ENCODE assay signal across 17 cellular contexts in genomic region chr21:42037943-42038342, GRCh38. TPM values are rescaled to one million over a fixed set of nuclear protein-coding genes. Genes with fewer than 3 reads are reported as not detected.
"Had no signal": no experiment of that assay in that cellular context is flagged by ENCODE, and none has a peak within 500 bp of the region (broad histone marks: within the 10 kb centered on the region; RNA-seq: fewer than 3 reads in every experiment).

No MANE protein-coding gene starts in this region.

- H3K27me3 Mint-ChIP-seq: activated CD8-positive, alpha-beta T cell treated with anti-CD3 and anti-CD28 coated beads for 36 hours; activated naive CD8-positive, alpha-beta T cell treated with anti-CD3 and anti-CD28 coated beads for 36 hours; naive thymus-derived CD4-positive, alpha-beta T cell; stimulated activated naive CD8-positive, alpha-beta T cell treated with anti-CD3 and anti-CD28 coated beads, Interleukin-15, Interleukin-2, amounts not matched to agents 100 ng/mL and 50 ng/mL, for 24 hours had no signal

- H3K4me3 Mint-ChIP-seq: activated CD8-positive, alpha-beta T cell treated with anti-CD3 and anti-CD28 coated beads for 36 hours; activated naive CD8-positive, alpha-beta T cell treated with anti-CD3 and anti-CD28 coated beads for 36 hours; activated T-cell treated with anti-CD3 and anti-CD28 coated beads, Interleukin-2, amount 50 U/mL, for 72 hours; naive thymus-derived CD4-positive, alpha-beta T cell; stimulated activated naive CD8-positive, alpha-beta T cell treated with anti-CD3 and anti-CD28 coated beads, Interleukin-15, Interleukin-2, amounts not matched to agents 100 ng/mL and 50 ng/mL, for 24 hours; T-helper 2 cell treated with Interferon-gamma antibody and Interleukin-4, amounts not matched to agents 5 μg/mL and 100 μg/mL, for 36 hours had no signal

- H3K27ac ChIP-seq: heart right ventricle, neutrophil had no signal

- H3K36me3 Mint-ChIP-seq: activated naive CD8-positive, alpha-beta T cell treated with anti-CD3 and anti-CD28 coated beads for 36 hours had no signal

- H3K36me3 ChIP-seq: heart right ventricle, neutrophil had no signal

- H3K4me3 ChIP-seq: heart right ventricle had no signal

- DNase-seq: activated CD8-positive, alpha-beta memory T cell treated with anti-CD3 and anti-CD28 coated beads, Interleukin-2, amount 50 U/mL, for 4 hours; activated CD8-positive, alpha-beta T cell treated with anti-CD3 and anti-CD28 coated beads for 36 hours; activated gamma-delta T cell treated with Interleukin-2 at 50 U/mL for 16 hours; activated naive CD8-positive, alpha-beta T cell treated with anti-CD3 and anti-CD28 coated beads for 36 hours; activated T-cell treated with anti-CD3 and anti-CD28 coated beads, Interleukin-2, amount 50 U/mL, for 72 hours; anterior cingulate cortex; heart right ventricle; naive thymus-derived CD4-positive, alpha-beta T cell; stimulated activated CD4-positive, alpha-beta T cell treated with anti-CD3 and anti-CD28 coated beads, Interleukin-4, amount 100 ng/mL, for 1 hour had no signal

- H3K9me3 ChIP-seq: heart right ventricle, neutrophil had no signal

- H3K9me3 Mint-ChIP-seq: activated CD8-positive, alpha-beta T cell treated with anti-CD3 and anti-CD28 coated beads for 36 hours; activated naive CD8-positive, alpha-beta T cell treated with anti-CD3 and anti-CD28 coated beads for 36 hours; activated T-cell treated with anti-CD3 and anti-CD28 coated beads, Interleukin-2, amount 50 U/mL, for 72 hours; stimulated activated naive CD8-positive, alpha-beta T cell treated with anti-CD3 and anti-CD28 coated beads, Interleukin-15, Interleukin-2, amounts not matched to agents 100 ng/mL and 50 ng/mL, for 24 hours; T-helper 2 cell treated with Interferon-gamma antibody and Interleukin-4, amounts not matched to agents 5 μg/mL and 100 μg/mL, for 36 hours had no signal

- ATAC-seq: activated CD8-positive, alpha-beta T cell treated with anti-CD3 and anti-CD28 coated beads for 36 hours; activated T-cell treated with anti-CD3 and anti-CD28 coated beads, Interleukin-2, amount 50 U/mL, for 72 hours; heart right ventricle; naive thymus-derived CD4-positive, alpha-beta T cell; sciatic nerve had no signal

- H3K27me3 ChIP-seq: heart right ventricle, neutrophil had no signal

- H3K27ac Mint-ChIP-seq: activated CD8-positive, alpha-beta T cell treated with anti-CD3 and anti-CD28 coated beads for 36 hours; activated naive CD8-positive, alpha-beta T cell treated with anti-CD3 and anti-CD28 coated beads for 36 hours; activated T-cell treated with anti-CD3 and anti-CD28 coated beads, Interleukin-2, amount 50 U/mL, for 72 hours; stimulated activated naive CD8-positive, alpha-beta T cell treated with anti-CD3 and anti-CD28 coated beads, Interleukin-15, Interleukin-2, amounts not matched to agents 100 ng/mL and 50 ng/mL, for 24 hours; T-helper 2 cell treated with Interferon-gamma antibody and Interleukin-4, amounts not matched to agents 5 μg/mL and 100 μg/mL, for 36 hours had no signal

RNA-seq across cellular contexts. Expression of gene UMODL1, which starts 33.2 kb away (rescaled TPM):
- total RNA-seq: activated CD8-positive, alpha-beta T cell treated with anti-CD3 and anti-CD28 coated beads for 36 hours; activated naive CD8-positive, alpha-beta T cell treated with anti-CD3 and anti-CD28 coated beads for 36 hours; fibroblast of lung; frontal cortex; sciatic nerve; temporal lobe; ureter had no signal
- polyA plus RNA-seq: fibroblast of lung, heart right ventricle had no signal
